Comparison of ENCODE assay signal across 29 cellular contexts in the genomic region with DNA sequence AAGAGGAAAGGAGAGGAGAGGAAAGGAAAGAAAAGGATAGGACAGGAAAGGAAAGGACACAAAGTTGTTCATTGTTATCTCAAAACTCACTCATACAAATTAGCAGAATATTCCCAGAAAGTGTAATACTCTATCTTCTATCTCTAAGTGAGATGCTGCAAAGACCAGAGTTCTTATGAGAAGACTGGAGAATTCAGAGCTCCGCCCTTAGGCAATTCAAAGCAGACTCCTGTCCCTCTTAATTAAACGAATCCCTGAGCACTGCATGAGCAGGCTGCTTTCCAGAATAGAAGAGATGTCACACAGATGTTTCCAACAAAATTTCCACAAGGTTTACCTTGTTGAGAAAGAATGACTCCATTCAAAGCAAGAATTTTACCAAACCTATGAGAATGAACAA.
DNase-seq lines count a peak whose midpoint lies in the region; ATAC-seq, FAIRE-seq and TF ChIP-seq lines count a peak whose summit lies in the region.
"Had no signal": no experiment of that assay in that cellular context is flagged by ENCODE, and none has a peak within 500 bp of the region (broad histone marks: within the 10 kb centered on the region; RNA-seq: fewer than 3 reads in every experiment).

No MANE protein-coding gene starts in this region.

- H3K27ac Mint-ChIP-seq in neural progenitor cell: no peak overlapping the region
- no peak overlapping the region for H3K27ac Mint-ChIP-seq in stimulated activated naive B cell treated with anti-CD40 and anti-IgM and Interleukin-4, amounts not matched to agents 10 μg/mL and 1 μg/mL and 100 μg/mL, for 72 hours
- H3K27ac Mint-ChIP-seq: CD14-positive monocyte; CD4-positive, alpha-beta memory T cell; CD4-positive, CD25-positive, alpha-beta regulatory T cell; CD8-positive, alpha-beta memory T cell had no signal

- no peaks in the 10 kb centered on the region for H3F3A ChIP-seq in neural progenitor cell (ENCODE audit: low read depth)

- no peaks in the 10 kb centered on the region for H3K9me3 Mint-ChIP-seq in neural progenitor cell
- peaks cover 0 to 2% of the 10 kb centered on the region in 2 donors for H3K9me3 Mint-ChIP-seq in stimulated activated naive B cell treated with anti-CD40 and anti-IgM and Interleukin-4, amounts not matched to agents 10 μg/mL and 1 μg/mL and 100 μg/mL, for 72 hours

- POLR2A ChIA-PET in A673 (lab: Charles Lee; ENCODE audit: low non-redundant PET): no interaction called here
- POLR2A ChIA-PET in K562 (lab: Yijun Ruan, JAX): no interaction called here

- H2AFZ ChIP-seq in K562 (ENCODE audit: low read depth, low read length) (0 out of 2 replicates have a peak overlapping the region, but pooled peaks have one; percentile 26), neural progenitor cell (replicated peaks) (no peak overlapping the region)

- TF ChIP-seq CTCF in A673 (conservative IDR thresholded peaks at IDR 0.05; ENCODE audit: low read depth, low read length): no peak
- no peak for TF ChIP-seq CTCF in K562 (IDR thresholded peaks at IDR 0.05 in 2 of 3, conservative IDR thresholded peaks at IDR 0.05 in 1 of 3; ENCODE audit: insufficient read depth in 2 of 3, low read depth in 1 of 3, low read length in 3 of 3)
- TF ChIP-seq CTCF in neural progenitor cell (IDR thresholded peaks at IDR 0.05): no peak

- H3K27me3 Mint-ChIP-seq in neural progenitor cell (ENCODE audit: insufficient read depth, low read depth): no peaks in the 10 kb centered on the region
- H3K27me3 Mint-ChIP-seq in stimulated activated naive B cell treated with anti-CD40 and anti-IgM and Interleukin-4, amounts not matched to agents 10 μg/mL and 1 μg/mL and 100 μg/mL, for 72 hours: no peaks in the 10 kb centered on the region
- H3K27me3 Mint-ChIP-seq: CD4-positive, alpha-beta memory T cell; CD4-positive, CD25-positive, alpha-beta regulatory T cell had no signal

- no peaks in the 10 kb centered on the region for H3K9me1 ChIP-seq in K562 (ENCODE audit: control insufficient read depth, insufficient read depth, low read length)

- H3K36me3 Mint-ChIP-seq in neural progenitor cell: no peaks in the 10 kb centered on the region
- H3K36me3 Mint-ChIP-seq in stimulated activated naive B cell treated with anti-CD40 and anti-IgM and Interleukin-4, amounts not matched to agents 10 μg/mL and 1 μg/mL and 100 μg/mL, for 72 hours: no peaks in the 10 kb centered on the region
- H3K36me3 Mint-ChIP-seq: CD14-positive monocyte; CD4-positive, alpha-beta memory T cell; CD4-positive, CD25-positive, alpha-beta regulatory T cell; CD8-positive, alpha-beta memory T cell had no signal

- H3K36me3 ChIP-seq in A673 (ENCODE audit: insufficient read depth, low read length, poor library complexity, severe bottlenecking): no peaks in the 10 kb centered on the region
- no peaks in the 10 kb centered on the region for H3K36me3 ChIP-seq in K562 (ENCODE audit: control insufficient read depth, insufficient read depth, low read length)
- H3K36me3 ChIP-seq in neural progenitor cell: no peaks in the 10 kb centered on the region
- H3K36me3 ChIP-seq in H7 (replicated peaks; ENCODE audit: control insufficient read depth, insufficient read depth, low read length): no peaks in the 10 kb centered on the region
- H3K36me3 ChIP-seq: BE2C, BLaER1 had no signal

- intact Hi-C loops in A673 (cut with micrococcal nuclease; ENCODE audit: unreplicated experiment) (loop anchor here (5.0 kb wide), 1 partner anchor 535 kb away; no protein-coding TSS in a partner anchor), K562 (cut with micrococcal nuclease) (no loop called here), Right ventricle myocardium inferior (cut with DNase I) (no loop called here)

- in situ Hi-C loops in K562 (cut with MboI): no loop called here

- CTCF ChIA-PET in A673 (lab: Charles Lee): interaction anchor here (0.8 kb wide), 1 partner anchor 419 kb away, joined by 3 read pairs; no protein-coding TSS in a partner anchor
- CTCF ChIA-PET in K562 (lab: Yijun Ruan, JAX; ENCODE audit: low intra/inter-chr PET ratio): no interaction called here

- H3K4me1 ChIP-seq in A673 (ENCODE audit: insufficient read depth, low read length, poor library complexity, severe bottlenecking) (peaks cover 24% of the 10 kb centered on the region), K562 (replicated peaks in 1 of 2; ENCODE audit: control insufficient read depth in 2 of 2, insufficient read depth in 2 of 2, low read length in 2 of 2) (no peaks in the 10 kb centered on the region), neural progenitor cell (peaks cover 4% of the 10 kb centered on the region)
- H3K4me1 ChIP-seq: A549, BE2C, BLaER1 had no signal

- 38% methylated on average over 2 of the region's 2 CpGs for WGBS in K562 (ENCODE audit: insufficient coverage, low coverage, missing lambda C conversion rate)

- peaks cover 8% of the 10 kb centered on the region for H3K4me1 Mint-ChIP-seq in neural progenitor cell
- H3K4me1 Mint-ChIP-seq in stimulated activated naive B cell treated with anti-CD40 and anti-IgM and Interleukin-4, amounts not matched to agents 10 μg/mL and 1 μg/mL and 100 μg/mL, for 72 hours: no peaks in the 10 kb centered on the region
- H3K4me1 Mint-ChIP-seq: CD14-positive monocyte; CD4-positive, alpha-beta memory T cell; CD4-positive, CD25-positive, alpha-beta regulatory T cell; CD8-positive, alpha-beta memory T cell had no signal

- H3K9me3 ChIP-seq in A673 (ENCODE audit: low read depth, low read length, poor library complexity, severe bottlenecking): no peaks in the 10 kb centered on the region
- H3K9me3 ChIP-seq in K562 (replicated peaks; ENCODE audit: control insufficient read depth, insufficient read depth, low read depth, low read length): no peaks in the 10 kb centered on the region
- no peaks in the 10 kb centered on the region for H3K9me3 ChIP-seq in neural progenitor cell (ENCODE audit: low read depth)
- H3K9me3 ChIP-seq: A549, BE2C, BLaER1 had no signal

- H3K27ac ChIP-seq in A673 (ENCODE audit: low read depth, low read length, poor library complexity, severe bottlenecking): peak overlapping the region; percentile 58
- H3K27ac ChIP-seq in K562 (ENCODE audit: extremely low read depth, low read depth, low read length): no peak overlapping the region
- no peak overlapping the region for H3K27ac ChIP-seq in neural progenitor cell
- H3K27ac ChIP-seq: 22Rv1, A549, BLaER1 had no signal

- TF ChIP-seq RAD21 in K562 (CRISPR knock-in tag; conservative IDR thresholded peaks at IDR 0.05 in 1 of 2, IDR thresholded peaks at IDR 0.05 in 1 of 2): no peak

- H3K9ac ChIP-seq in K562 (ENCODE audit: insufficient read depth in 1 of 2, low read depth in 2 of 2, low read length in 2 of 2) (no peak overlapping the region), neural progenitor cell (no peak overlapping the region)
- H3K9ac ChIP-seq: BLaER1 had no signal

- no peak overlapping the region for H3K4me3 ChIP-seq in A673 (ENCODE audit: low read depth, low read length, poor library complexity, severe bottlenecking)
- no peak overlapping the region for H3K4me3 ChIP-seq in K562
- H3K4me3 ChIP-seq in neural progenitor cell: no peak overlapping the region
- H3K4me3 ChIP-seq in H7 (ENCODE audit: insufficient read depth, low read depth, low read length): no peak overlapping the region
- H3K4me3 ChIP-seq: A549, BLaER1 had no signal

- no peak for TF ChIP-seq POLR2A in K562 (conservative IDR thresholded peaks at IDR 0.05)

- no peaks in the 10 kb centered on the region for H4K20me1 ChIP-seq in K562 (replicated peaks; ENCODE audit: control insufficient read depth, insufficient read depth, low read length)
- H4K20me1 ChIP-seq in neural progenitor cell (ENCODE audit: low read depth): no peaks in the 10 kb centered on the region
- H4K20me1 ChIP-seq: BLaER1 had no signal

- TF ChIP-seq EP300 in K562 (IDR thresholded peaks at IDR 0.05; ENCODE audit: low read length): no peak

- H3K27me3 ChIP-seq in A673 (replicated peaks; ENCODE audit: insufficient read depth, low read depth, low read length, poor library complexity) (no peaks in the 10 kb centered on the region), K562 (ENCODE audit: control insufficient read depth in 2 of 2, insufficient read depth in 2 of 2, low read length in 2 of 2) (no peaks in the 10 kb centered on the region), neural progenitor cell (no peaks in the 10 kb centered on the region), H7 (ENCODE audit: control insufficient read depth, insufficient read depth, low read length) (no peaks in the 10 kb centered on the region)
- H3K27me3 ChIP-seq: BE2C, BLaER1 had no signal

- peak; percentile 55 for DNase-seq in A673 (ENCODE audit: low spot score)
- peak; percentile 10 for DNase-seq in NCI-H69 (lab: John Stamatoyannopoulos, UW)
- no peak for DNase-seq in K562 (ENCODE audit: extremely low read depth in 1 of 4, low spot score in 3 of 4)
- peak; percentile 29 for DNase-seq in neural progenitor cell (ENCODE audit: low spot score)
- no peak for DNase-seq in stimulated activated naive B cell treated with anti-CD40 and anti-IgM and Interleukin-4, amounts not matched to agents 10 μg/mL and 1 μg/mL and 100 μg/mL, for 72 hours
- DNase-seq in H7: no peak
- no peak for DNase-seq in DMS114 treated with DMSO at 0.1 percent for 48 hours (lab: John Stamatoyannopoulos, UW; ENCODE audit: unreplicated experiment)
- no peak for DNase-seq in Right ventricle myocardium inferior (ENCODE audit: missing footprints)
- DNase-seq: ACHN; BE2C; C1 segment of cervical spinal cord; CD4-positive, alpha-beta memory T cell; CD4-positive, CD25-positive, alpha-beta regulatory T cell; CD8-positive, alpha-beta memory T cell; COR-L47; DMS153; DMS53; DMS79; DND-41; EL; GF-D8 had no signal

- H3K79me2 ChIP-seq in K562 (ENCODE audit: control insufficient read depth, insufficient read depth, low read length) (no peaks in the 10 kb centered on the region), neural progenitor cell (ENCODE audit: low read depth) (no peaks in the 10 kb centered on the region)

- no peak overlapping the region for H3K4me2 ChIP-seq in K562 (ENCODE audit: insufficient read depth, low read length)
- H3K4me2 ChIP-seq in neural progenitor cell: no peak overlapping the region
- H3K4me2 ChIP-seq: A549, BLaER1 had no signal

- BruUV-seq in A673 (replicated peaks; lab: Mats Ljungman, UMichigan) (no TSS peak), K562 (replicated peaks; lab: Mats Ljungman, UMichigan) (no TSS peak)

- no peak for FAIRE-seq in K562 (lab: Jason Lieb, UNC)
- FAIRE-seq: A549, D721Med, G401.6, GM12891, GM19239 had no signal

- ATAC-seq in K562: no peak
- ATAC-seq in stimulated activated naive B cell treated with anti-CD40 and anti-IgM and Interleukin-4, amounts not matched to agents 10 μg/mL and 1 μg/mL and 100 μg/mL, for 72 hours (replicated peaks): no peak
- no peak for ATAC-seq in Right ventricle myocardium inferior
- ATAC-seq: A549 had no signal

- H3K4me3 Mint-ChIP-seq in neural progenitor cell: no peak overlapping the region
- H3K4me3 Mint-ChIP-seq in stimulated activated naive B cell treated with anti-CD40 and anti-IgM and Interleukin-4, amounts not matched to agents 10 μg/mL and 1 μg/mL and 100 μg/mL, for 72 hours: no peak overlapping the region
- H3K4me3 Mint-ChIP-seq: CD14-positive monocyte; CD4-positive, alpha-beta memory T cell; CD4-positive, CD25-positive, alpha-beta regulatory T cell; CD8-positive, alpha-beta memory T cell had no signal

TF ChIP-seq in K562, 482 proteins besides CTCF, POLR2A, EP300 and RAD21 (continues in another document):
- no peak for TF ChIP-seq SNRNP70 (optimal IDR thresholded peaks at IDR 0.05; ENCODE audit: low read depth, low read length)

Comparison
In these comparisons a context has a peak if more than half of its experiments do, and no peak if none do; other contexts are left out.
1. DNase-seq: peak in A673 (single experiment), NCI-H69 (single experiment) and neural progenitor cell (single experiment); none in K562 (0 of 4), stimulated activated naive B cell treated with anti-CD40 and anti-IgM and Interleukin-4, amounts not matched to agents 10 μg/mL and 1 μg/mL and 100 μg/mL, for 72 hours (single experiment), H7 (single experiment), DMS114 treated with DMSO at 0.1 percent for 48 hours (single experiment) and Right ventricle myocardium inferior (single experiment).